ENCODE assay signal across 2 cellular contexts in the genomic region with DNA sequence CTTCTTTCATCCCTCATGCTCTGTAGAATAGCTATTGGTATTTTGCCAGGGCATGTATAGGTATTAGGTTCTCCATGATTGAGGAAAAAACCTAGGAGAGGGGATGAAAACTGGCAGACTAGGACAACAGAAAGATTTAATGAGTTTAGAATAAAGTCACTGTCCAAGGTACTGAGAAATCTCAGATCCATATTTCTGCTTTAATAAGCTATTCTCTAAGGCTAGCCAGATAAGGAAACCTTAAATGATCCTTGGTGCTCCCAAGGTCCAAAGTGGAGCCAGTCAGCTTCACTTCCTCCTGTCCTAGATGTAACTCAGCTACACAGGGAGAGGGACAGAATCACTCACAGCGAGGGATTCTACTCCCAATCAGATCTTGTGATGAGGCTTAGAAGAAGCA.
TF ChIP-seq lines count a peak whose summit lies in the region.

No MANE protein-coding gene starts in this region.

TF ChIP-seq in A549, 52 proteins besides CTCF, POLR2A, EP300 and RAD21 (continued from another document):
- peak; percentile 87 for TF ChIP-seq REST (IDR thresholded peaks at IDR 0.05)
- TF ChIP-seq RNF2 (IDR thresholded peaks at IDR 0.05; ENCODE audit: borderline replicate concordance, low read depth), result no peak
- TF ChIP-seq, protein P1, sequence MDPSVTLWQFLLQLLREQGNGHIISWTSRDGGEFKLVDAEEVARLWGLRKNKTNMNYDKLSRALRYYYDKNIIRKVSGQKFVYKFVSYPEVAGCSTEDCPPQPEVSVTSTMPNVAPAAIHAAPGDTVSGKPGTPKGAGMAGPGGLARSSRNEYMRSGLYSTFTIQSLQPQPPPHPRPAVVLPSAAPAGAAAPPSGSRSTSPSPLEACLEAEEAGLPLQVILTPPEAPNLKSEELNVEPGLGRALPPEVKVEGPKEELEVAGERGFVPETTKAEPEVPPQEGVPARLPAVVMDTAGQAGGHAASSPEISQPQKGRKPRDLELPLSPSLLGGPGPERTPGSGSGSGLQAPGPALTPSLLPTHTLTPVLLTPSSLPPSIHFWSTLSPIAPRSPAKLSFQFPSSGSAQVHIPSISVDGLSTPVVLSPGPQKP (IDR thresholded peaks at IDR 0.05; ENCODE audit: low read depth, low read length), result no peak
- no peak for TF ChIP-seq GATA3 (IDR thresholded peaks at IDR 0.05; ENCODE audit: borderline replicate concordance)
- TF ChIP-seq, protein P2, sequence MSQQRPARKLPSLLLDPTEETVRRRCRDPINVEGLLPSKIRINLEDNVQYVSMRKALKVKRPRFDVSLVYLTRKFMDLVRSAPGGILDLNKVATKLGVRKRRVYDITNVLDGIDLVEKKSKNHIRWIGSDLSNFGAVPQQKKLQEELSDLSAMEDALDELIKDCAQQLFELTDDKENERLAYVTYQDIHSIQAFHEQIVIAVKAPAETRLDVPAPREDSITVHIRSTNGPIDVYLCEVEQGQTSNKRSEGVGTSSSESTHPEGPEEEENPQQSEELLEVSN (IDR thresholded peaks at IDR 0.05; ENCODE audit: borderline replicate concordance, low read depth), result no peak
- TF ChIP-seq ZNF302 (CRISPR knock-in tag; IDR thresholded peaks at IDR 0.05), result no peak
- no peak for TF ChIP-seq CEBPB (IDR thresholded peaks at IDR 0.05)
- no peak for TF ChIP-seq JUN (IDR thresholded peaks at IDR 0.05)
- peak; percentile 45; the same call in 1 of the 2 replicates for TF ChIP-seq EHMT2 (IDR thresholded peaks at IDR 0.05; ENCODE audit: low read depth)
- TF ChIP-seq, protein P3, sequence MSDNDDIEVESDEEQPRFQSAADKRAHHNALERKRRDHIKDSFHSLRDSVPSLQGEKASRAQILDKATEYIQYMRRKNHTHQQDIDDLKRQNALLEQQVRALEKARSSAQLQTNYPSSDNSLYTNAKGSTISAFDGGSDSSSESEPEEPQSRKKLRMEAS (IDR thresholded peaks at IDR 0.05), result no peak
- TF ChIP-seq HMGXB4 (CRISPR knock-in tag; IDR thresholded peaks at IDR 0.05; ENCODE audit: borderline replicate concordance), result no peak
TF ChIP-seq in A549: peak in this region for 2.

TF ChIP-seq in HEK293, 187 proteins besides CTCF, POLR2A, EP300 and RAD21 (continued from another document):
- TF ChIP-seq REST (tag by site-specific recombination; IDR thresholded peaks at IDR 0.05) (peak; percentile 89), ZNF10 (tag by site-specific recombination; IDR thresholded peaks at IDR 0.05) (no peak), ZNF571 (tag by site-specific recombination; IDR thresholded peaks at IDR 0.05) (no peak)
